3 cellular contexts compared by ENCODE assay signal in the genomic region with DNA sequence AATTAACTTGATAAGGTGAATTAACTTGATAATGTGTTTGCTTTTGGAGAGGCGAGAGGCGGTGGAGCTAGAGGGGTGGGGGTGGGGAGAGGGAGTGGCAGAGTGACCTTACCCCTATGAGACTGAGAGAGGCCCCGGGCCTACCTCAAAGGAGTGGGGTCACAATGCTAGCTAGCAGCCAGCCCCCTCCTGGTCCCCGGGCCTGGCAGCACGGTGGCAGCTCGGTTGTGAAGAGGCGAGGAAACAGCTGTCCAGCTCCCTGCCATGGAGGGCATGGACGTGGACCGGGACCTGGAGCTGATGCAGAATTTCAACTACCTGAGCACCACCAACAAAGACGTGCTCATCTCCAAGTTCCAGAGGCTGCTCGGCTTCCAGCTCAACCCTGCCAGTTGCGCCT.
"Had no signal": no experiment of that assay in that cellular context is flagged by ENCODE, and none has a peak within 500 bp of the region (broad histone marks: within the 10 kb centered on the region; RNA-seq: fewer than 3 reads in every experiment).

No MANE protein-coding gene starts in this region.

- DNase-seq: GDM1, GF-D8 had no signal

- H3K4me3 ChIP-seq: GM12878 had no signal

- ATAC-seq: GM12878 had no signal
